Comparison of ENCODE assay signal across 1 cellular context in the genomic region with DNA sequence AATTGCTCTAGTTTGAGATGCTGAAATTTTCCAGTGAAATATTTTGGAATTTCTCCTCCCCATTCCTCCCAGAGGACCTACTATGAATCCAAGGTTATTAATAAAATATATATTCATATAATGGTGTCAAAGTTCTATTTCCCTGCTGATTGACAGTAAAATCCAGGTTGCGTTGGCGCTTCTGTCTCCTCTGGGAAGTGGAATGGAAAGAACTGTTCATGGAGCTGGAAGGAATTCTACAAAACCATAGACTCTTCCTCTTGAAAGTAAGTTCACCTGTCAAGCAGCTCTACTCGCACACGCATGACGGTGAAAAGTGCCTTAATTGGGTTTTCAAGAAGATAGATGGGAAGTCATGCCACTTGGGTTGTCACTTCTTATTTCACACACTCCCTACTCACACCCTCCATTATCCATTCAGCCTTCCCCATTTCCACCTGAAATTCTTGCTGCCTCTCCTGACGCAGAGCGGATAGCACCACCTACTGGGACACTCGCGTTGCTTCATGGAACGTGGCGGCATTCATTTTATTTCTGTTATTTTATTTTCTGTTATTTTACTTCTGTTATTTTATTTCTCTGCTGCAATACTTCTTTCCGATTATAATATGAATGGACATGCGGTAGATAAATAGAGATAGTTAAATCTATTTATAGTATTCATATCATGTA.
A peak's percentile ranks its signal among the peaks of the same experiment; 100 is the strongest.
TF ChIP-seq lines count a peak whose summit lies in the region.

No MANE protein-coding gene starts in this region.

TF ChIP-seq in H1, 55 proteins besides CTCF, POLR2A, EP300 and RAD21 (continued from another document):
- 0 out of 2 replicates have a peak, but pooled peaks have one; percentile 20 for TF ChIP-seq TEAD4 (IDR thresholded peaks at IDR 0.05; ENCODE audit: low read depth, low read length)
- TF ChIP-seq, protein P1, sequence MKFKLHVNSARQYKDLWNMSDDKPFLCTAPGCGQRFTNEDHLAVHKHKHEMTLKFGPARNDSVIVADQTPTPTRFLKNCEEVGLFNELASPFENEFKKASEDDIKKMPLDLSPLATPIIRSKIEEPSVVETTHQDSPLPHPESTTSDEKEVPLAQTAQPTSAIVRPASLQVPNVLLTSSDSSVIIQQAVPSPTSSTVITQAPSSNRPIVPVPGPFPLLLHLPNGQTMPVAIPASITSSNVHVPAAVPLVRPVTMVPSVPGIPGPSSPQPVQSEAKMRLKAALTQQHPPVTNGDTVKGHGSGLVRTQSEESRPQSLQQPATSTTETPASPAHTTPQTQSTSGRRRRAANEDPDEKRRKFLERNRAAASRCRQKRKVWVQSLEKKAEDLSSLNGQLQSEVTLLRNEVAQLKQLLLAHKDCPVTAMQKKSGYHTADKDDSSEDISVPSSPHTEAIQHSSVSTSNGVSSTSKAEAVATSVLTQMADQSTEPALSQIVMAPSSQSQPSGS (IDR thresholded peaks at IDR 0.05; ENCODE audit: low read length) = no peak
